ENCODE assay signal across 10 cellular contexts in the genomic region with DNA sequence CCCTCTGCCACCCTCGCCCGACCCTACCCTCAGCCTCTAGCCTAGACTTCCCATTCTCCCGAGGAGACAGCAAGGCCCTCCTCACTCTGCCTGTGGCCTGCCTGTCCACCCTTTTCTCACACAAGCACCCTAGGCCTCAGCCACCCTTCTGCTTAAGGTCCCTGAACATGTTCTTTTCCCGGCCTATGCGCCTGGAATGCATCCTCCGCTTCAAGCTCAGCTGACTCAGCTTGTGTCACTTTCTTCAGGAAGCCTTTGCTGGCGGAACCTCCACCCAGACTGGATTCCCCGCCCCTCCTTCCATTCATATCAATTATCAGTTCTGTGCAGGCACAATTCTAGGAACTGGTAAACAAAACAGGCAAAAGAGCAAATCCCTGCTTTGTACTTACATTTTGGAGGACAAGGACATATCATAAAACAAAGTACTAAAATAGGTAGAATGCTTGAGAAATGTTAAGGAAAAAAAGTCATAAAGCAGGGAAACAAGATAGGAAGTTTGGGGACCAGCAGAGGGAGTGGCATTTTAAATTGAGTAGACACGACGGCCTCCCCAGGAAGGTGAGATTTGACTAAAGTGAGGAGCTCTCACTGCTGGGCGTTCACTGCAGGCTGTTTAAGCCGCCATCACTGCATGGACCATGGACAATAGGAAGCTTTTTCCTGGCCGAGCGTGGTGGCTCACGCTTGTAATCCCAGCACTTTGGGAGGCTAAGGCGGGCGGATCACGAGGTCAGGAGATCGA. TPM values are rescaled to one million over a fixed set of nuclear protein-coding genes. Genes with fewer than 3 reads are reported as not detected.
DNase-seq lines count a peak whose midpoint lies in the region; ATAC-seq and TF ChIP-seq lines count a peak whose summit lies in the region.
"Had no signal": no experiment of that assay in that cellular context is flagged by ENCODE, and none has a peak within 500 bp of the region (broad histone marks: within the 10 kb centered on the region; RNA-seq: fewer than 3 reads in every experiment).

No MANE protein-coding gene starts in this region.

- ATAC-seq in PC-3 (peak; percentile 82), lung (ENCODE audit: insufficient read depth, low FRiP score) (no peak), GM19463 (IDR thresholded peaks at IDR 0.05; ENCODE audit: unreplicated experiment) (no peak)

- intact Hi-C loops in PC-3 (cut with micrococcal nuclease) = no loop called here

- POLR2A ChIA-PET in AG04450 (lab: Yijun Ruan, JAX) (interaction anchor here (1.3 to 1.4 kb wide), 2 partner anchors 18 to 20 kb away, joined by 4 to 5 read pairs; a partner anchor contains a TSS), PC-3 (lab: Charles Lee; ENCODE audit: unreplicated experiment) (interaction anchor here (0.6 kb wide), 1 partner anchor 14 kb away, joined by 3 read pairs; no protein-coding TSS in a partner anchor)

- CTCF ChIA-PET in AG04450 (lab: Charles Lee) (interaction anchor here (0.7 to 3.1 kb wide), 3 partner anchors 12 to 19 kb away, joined by 3 to 11 read pairs (median 7); a partner anchor contains a TSS), PC-3 (lab: Charles Lee) (interaction anchor here (2.7 kb wide), 1 partner anchor 19 kb away, joined by 12 read pairs; a partner anchor contains a TSS)

- H3K4me1 ChIP-seq in PC-3 (ENCODE audit: insufficient read depth, low read length) = peaks cover 31% of the 10 kb centered on the region
- H3K4me1 ChIP-seq in lung (ENCODE audit: control insufficient read depth in 2 of 2, insufficient read depth in 2 of 2, low read length in 2 of 2) = peaks cover 0 to 6% of the 10 kb centered on the region in 2 donors

- H3K9ac ChIP-seq in PC-3 (ENCODE audit: low read length) = no peak overlapping the region

- TF ChIP-seq CTCF in AG04450 (IDR thresholded peaks at IDR 0.05; ENCODE audit: low read depth, low read length) (no peak), PC-3 (conservative IDR thresholded peaks at IDR 0.05; ENCODE audit: low read depth, low read length) (no peak), epithelial cell of esophagus (IDR thresholded peaks at IDR 0.05; ENCODE audit: insufficient read depth, low read depth, low read length, missing control alignments) (no peak), lung (IDR thresholded peaks at IDR 0.05; ENCODE audit: control extremely low read depth, extremely low read depth) (no peak)

- no peaks in the 10 kb centered on the region for H3K79me2 ChIP-seq in PC-3 (ENCODE audit: low read length)

- H3K36me3 ChIP-seq in PC-3 (ENCODE audit: low read depth, low read length) = no peaks in the 10 kb centered on the region
- peaks cover 0 to 13% of the 10 kb centered on the region in 2 donors for H3K36me3 ChIP-seq in lung (ENCODE audit: control insufficient read depth in 2 of 2, insufficient read depth in 2 of 2, low read length in 2 of 2)

- peak overlapping the region; percentile 36 for H3K4me2 ChIP-seq in PC-3 (ENCODE audit: low read length)

- BruUV-seq in PC-3 (replicated peaks; lab: Mats Ljungman, UMichigan) = no TSS peak

- H2AFZ ChIP-seq in PC-3 (ENCODE audit: low read length) = peak overlapping the region; percentile 12; the same call in 1 of the 2 replicates

- no peaks in the 10 kb centered on the region for H3K27me3 ChIP-seq in AG04450 (ENCODE audit: control insufficient read depth, insufficient read depth, low read length)
- no peaks in the 10 kb centered on the region for H3K27me3 ChIP-seq in PC-3 (ENCODE audit: low read length)
- H3K27me3 ChIP-seq in lung (ENCODE audit: control insufficient read depth, insufficient read depth) = no peaks in the 10 kb centered on the region

- no peaks in the 10 kb centered on the region for H3F3A ChIP-seq in PC-3 (ENCODE audit: low read length, unreplicated experiment)

- H3K27ac ChIP-seq in AG04450 (ENCODE audit: low read depth, low read length) = peak overlapping the region; percentile 52
- peak overlapping the region; percentile 23; the same call in 1 of the 2 replicates for H3K27ac ChIP-seq in PC-3 (ENCODE audit: low read length)
- H3K27ac ChIP-seq in lung (ENCODE audit: low read depth in 1 of 2, low read length in 1 of 2) = peak overlapping the region; percentile 22 to 54

- H4K20me1 ChIP-seq in PC-3 (ENCODE audit: low read length) = no peaks in the 10 kb centered on the region

- H3K9me3 ChIP-seq in AG04450 (ENCODE audit: control insufficient read depth, insufficient read depth, low read length) = no peaks in the 10 kb centered on the region
- H3K9me3 ChIP-seq in PC-3 (ENCODE audit: low read length) = no peaks in the 10 kb centered on the region
- H3K9me3 ChIP-seq in lung (ENCODE audit: control insufficient read depth in 2 of 2, insufficient read depth in 1 of 2, low read length in 1 of 2) = no peaks in the 10 kb centered on the region

- H3K4me3 ChIP-seq in AG04450 (ENCODE audit: low read depth, low read length) (no peak overlapping the region), PC-3 (ENCODE audit: low read length) (no peak overlapping the region), epithelial cell of esophagus (ENCODE audit: low read length) (no peak overlapping the region), lung (no peak overlapping the region)

- DNase-seq in AG04450 (ENCODE audit: low read depth, low spot score) = peak; percentile 33
- peak; percentile 78 for DNase-seq in PC-3
- DNase-seq in epithelial cell of esophagus (ENCODE audit: low read depth) = peak; percentile 85
- DNase-seq in lung (ENCODE audit: low spot score) = no peak
- no peak for DNase-seq in activated T-cell treated with anti-CD3 and anti-CD28 coated beads, Interleukin-2, amount 50 U/mL, for 1 hour
- DNase-seq in NCI-H748 (lab: John Stamatoyannopoulos, UW; ENCODE audit: unreplicated experiment) = no peak
- DNase-seq in NOMO-1 treated with dmso at 0.1 percent for 144 hours (lab: John Stamatoyannopoulos, UW; ENCODE audit: unreplicated experiment) = no peak
- DNase-seq: cortex of kidney, NCI-H446 treated with DMSO at 0.1 percent for 48 hours had no signal

- WGBS in lung, 2 donors = 75 to 84% methylated on average over 16 to 18 of the region's 19 CpGs

- no peaks in the 10 kb centered on the region for H3K9me2 ChIP-seq in PC-3 (replicated peaks; ENCODE audit: low read length)

RNA-seq across cellular contexts. Expression of a gene that starts 17.9 kb away (rescaled TPM):
- 14.4 and 18.5 TPM in 2 replicates for polyA plus RNA-seq in AG04450 (2011; rRNA removed)
- 8.2 and 10.6 TPM in 2 replicates for polyA minus RNA-seq in AG04450 (2011; rRNA and poly(A)+ RNA removed)
- total RNA-seq in PC-3 (2014; rRNA removed) = 52.0 and 62.0 TPM in 2 replicates
- total RNA-seq in lung = 10 to 100 TPM; 11.9 to 34.7 TPM
- polyA plus RNA-seq in lung = 10 to 100 TPM; 33.2 to 52.4 TPM

RNA-seq across cellular contexts. Expression of a gene that starts 19.6 kb away (rescaled TPM):
- polyA plus RNA-seq in AG04450 (2011; rRNA removed) = 24.1 and 30.1 TPM in 2 replicates
- 32.5 and 43.0 TPM in 2 replicates for polyA minus RNA-seq in AG04450 (2011; rRNA and poly(A)+ RNA removed)
- total RNA-seq in PC-3 (2014; rRNA removed) = 28.0 and 30.4 TPM in 2 replicates
- 10 to 100 TPM; 30.5 to 58.5 TPM for total RNA-seq in lung
- polyA plus RNA-seq in lung = 10 to 100 TPM in 1 of 2 donors, 1 to 10 TPM in 1; 9.0 to 12.0 TPM

Comparison
In these comparisons a context has a peak if more than half of its experiments do, and no peak if none do; other contexts are left out.
1. DNase-seq: peak in AG04450 (single experiment), PC-3 (single experiment) and epithelial cell of esophagus (single experiment); none in lung (single experiment), activated T-cell treated with anti-CD3 and anti-CD28 coated beads, Interleukin-2, amount 50 U/mL, for 1 hour (single experiment), NCI-H748 (single experiment) and NOMO-1 treated with dmso at 0.1 percent for 144 hours (single experiment).
2. Peak in every context shown above with its lines, with median percentiles within 50 percentile points of each other: H3K27ac ChIP-seq.